ENCODE assay signal across 31 cellular contexts in the genomic region with DNA sequence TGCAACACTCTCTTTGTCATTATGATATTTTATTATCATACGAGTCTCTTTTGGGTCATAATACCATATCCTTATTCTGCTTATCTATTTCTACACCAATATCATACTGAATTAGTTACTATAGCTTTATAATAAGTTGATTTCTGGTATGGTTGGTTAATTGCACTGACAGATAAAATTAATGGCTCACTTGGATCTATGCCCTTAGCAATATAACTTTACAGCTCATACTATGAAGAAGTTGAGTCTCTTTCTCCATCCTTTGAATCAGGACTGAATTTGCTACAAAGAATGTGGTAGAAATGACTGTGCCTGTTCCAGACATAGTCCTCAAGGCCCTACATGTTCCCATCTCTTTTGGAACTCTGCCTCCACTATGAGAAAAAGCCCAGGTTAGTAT.
"Had no signal": no experiment of that assay in that cellular context is flagged by ENCODE, and none has a peak within 500 bp of the region (broad histone marks: within the 10 kb centered on the region; RNA-seq: fewer than 3 reads in every experiment).

No MANE protein-coding gene starts in this region.

- ATAC-seq: activated CD8-positive, alpha-beta T cell treated with anti-CD3 and anti-CD28 coated beads for 36 hours; activated naive CD4-positive, alpha-beta T cell treated with anti-CD3 and anti-CD28 coated beads, Interleukin-2, amount 50 U/mL, for 72 hours; activated T-cell treated with anti-CD3 and anti-CD28 coated beads, Interleukin-2, amount 50 U/mL, for 4 hours; activated T-cell treated with anti-CD3 and anti-CD28 coated beads, Interleukin-2, amount 50 U/mL, for 72 hours; activated T-helper 17 cell treated with anti-CD3 and anti-CD28 coated beads, Interleukin-2, amount 50 U/mL, for 72 hours had no signal

- H3K4me1 ChIP-seq: adrenal gland had no signal

- H3K36me3 ChIP-seq: adrenal gland, ascending aorta, cardiac muscle cell had no signal

- H3K27me3 ChIP-seq: adrenal gland, ascending aorta, cardiac muscle cell had no signal

- DNase-seq: activated B cell treated with CpG ODN at 0.5 μM for 24 hours; activated CD4-positive, alpha-beta memory T cell treated with anti-CD3 and anti-CD28 coated beads for 36 hours; activated CD4-positive, alpha-beta T cell treated with anti-CD3 and anti-CD28 coated beads for 4 hours; activated CD4-positive, alpha-beta T cell treated with anti-CD3 and anti-CD28 coated beads, Interleukin-2, amount 10 ng/mL, durations not matched to agents 24 days and 14 days; activated CD4-positive, alpha-beta T cell treated with anti-CD3 and anti-CD28 coated beads, Interleukin-2, amount 50 U/mL, for 1 hour; activated CD4-positive, alpha-beta T cell treated with anti-CD3 and anti-CD28 coated beads, Interleukin-2, amount 50 U/mL, for 4 hours; activated CD4-positive, CD25-positive, alpha-beta regulatory T cell treated with anti-CD3 and anti-CD28 coated beads, Interleukin-2, amount 50 U/mL, for 72 hours; activated CD8-positive, alpha-beta memory T cell treated with anti-CD3 and anti-CD28 coated beads, Interleukin-2, amount 50 U/mL, for 4 hours; activated CD8-positive, alpha-beta T cell treated with anti-CD3 and anti-CD28 coated beads for 36 hours; activated effector memory CD4-positive, alpha-beta T cell treated with anti-CD3 and anti-CD28 coated beads, Interleukin-2, amount 50 U/mL, for 16 hours; activated gamma-delta T cell treated with Interleukin-2 at 50 U/mL for 16 hours; activated naive CD4-positive, alpha-beta T cell; activated naive CD4-positive, alpha-beta T cell treated with anti-CD3 and anti-CD28 coated beads for 36 hours; activated naive CD4-positive, alpha-beta T cell treated with anti-CD3 and anti-CD28 coated beads, Interleukin-2, amount 50 U/mL, for 16 hours; activated naive CD8-positive, alpha-beta T cell treated with anti-CD3 and anti-CD28 coated beads for 36 hours; activated T-cell treated with anti-CD3 and anti-CD28 coated beads for 4 hours; activated T-cell treated with anti-CD3 and anti-CD28 coated beads, Interleukin-2, amount 50 U/mL, for 1 hour; activated T-cell treated with anti-CD3 and anti-CD28 coated beads, Interleukin-2, amount 50 U/mL, for 4 hours; activated T-cell treated with anti-CD3 and anti-CD28 coated beads, Interleukin-2, amount 50 U/mL, for 72 hours; adrenal gland; amygdala; anterior cingulate cortex; caudate nucleus; T-helper 1 cell; T-helper 2 cell; T-helper 9 cell had no signal

- H3K9me3 ChIP-seq: adrenal gland, ascending aorta had no signal

- H3K27ac ChIP-seq: adrenal gland, ascending aorta, cardiac muscle cell, VCaP had no signal

- H3K4me3 ChIP-seq: adrenal gland, ascending aorta, cardiac muscle cell had no signal
